ENCODE assay signal across 9 cellular contexts in genomic region chr14:24710403-24711063, GRCh38.
DNase-seq lines count a peak whose midpoint lies in the region; ATAC-seq and TF ChIP-seq lines count a peak whose summit lies in the region.
"Had no signal": no experiment of that assay in that cellular context is flagged by ENCODE, and none has a peak within 500 bp of the region (broad histone marks: within the 10 kb centered on the region; RNA-seq: fewer than 3 reads in every experiment).

No MANE protein-coding gene starts in this region.

- peak overlapping the region; percentile 95 for H2AFZ ChIP-seq in neural progenitor cell (replicated peaks)

- H3K9me3 Mint-ChIP-seq in HFFc6 (no peaks in the 10 kb centered on the region), neural progenitor cell (no peaks in the 10 kb centered on the region)
- H3K9me3 Mint-ChIP-seq: T-helper 1 cell treated with Interleukin-12 subunit alpha and Interleukin-12 subunit beta and Interleukin-4 antibody, amounts not matched to agents 30 μg/mL and 1 μg/mL, for 36 hours had no signal

- DNase-seq in D341Med (ENCODE audit: low spot score) (peak; percentile 72), HFFc6 (peak; percentile 57), NCI-H82 treated with DMSO at 0.1 percent for 48 hours (lab: John Stamatoyannopoulos, UW; ENCODE audit: unreplicated experiment) (peak; percentile 2), fibroblast of peridontal ligament (ENCODE audit: extremely low read depth) (peak; percentile 77), neural progenitor cell (ENCODE audit: low spot score) (peak; percentile 68), testis (peak; percentile 82)
- DNase-seq in activated T-cell treated with anti-CD3 and anti-CD28 coated beads, Interleukin-2, amount 50 U/mL, for 48 hours: peak; percentile 73

- ATAC-seq in HG03139 (IDR thresholded peaks at IDR 0.05; ENCODE audit: unreplicated experiment): no peak

- H3K27me3 ChIP-seq in neural progenitor cell (no peaks in the 10 kb centered on the region), testis (no peaks in the 10 kb centered on the region)

- H3K4me1 Mint-ChIP-seq in HFFc6 (ENCODE audit: low read depth): no peaks in the 10 kb centered on the region
- H3K4me1 Mint-ChIP-seq in neural progenitor cell: peaks cover 9% of the 10 kb centered on the region

- H3K4me3 Mint-ChIP-seq in HFFc6 (no peak overlapping the region), neural progenitor cell (peak overlapping the region; percentile 14)
- H3K4me3 Mint-ChIP-seq: T-helper 1 cell treated with Interleukin-12 subunit alpha and Interleukin-12 subunit beta and Interleukin-4 antibody, amounts not matched to agents 30 μg/mL and 1 μg/mL, for 36 hours had no signal

- H3K9me3 ChIP-seq in neural progenitor cell (ENCODE audit: low read depth): no peaks in the 10 kb centered on the region
- no peaks in the 10 kb centered on the region for H3K9me3 ChIP-seq in testis

- H3K27me3 Mint-ChIP-seq in HFFc6 (ENCODE audit: insufficient read depth) (peaks cover 3% of the 10 kb centered on the region), neural progenitor cell (ENCODE audit: insufficient read depth, low read depth) (peaks cover 8% of the 10 kb centered on the region)

- TF ChIP-seq CTCF in HFFc6 (IDR thresholded peaks at IDR 0.05) (peak; percentile 90), neural progenitor cell (IDR thresholded peaks at IDR 0.05) (peak; percentile 89), testis (IDR thresholded peaks at IDR 0.05) (peak; percentile 21 to 80 (median 62))

- H3K36me3 Mint-ChIP-seq in HFFc6 (ENCODE audit: low read depth): no peaks in the 10 kb centered on the region
- H3K36me3 Mint-ChIP-seq in neural progenitor cell: no peaks in the 10 kb centered on the region

- no peak overlapping the region for H3K4me2 ChIP-seq in neural progenitor cell

- H3K79me2 ChIP-seq in neural progenitor cell (ENCODE audit: low read depth): no peaks in the 10 kb centered on the region

- no peaks in the 10 kb centered on the region for H3F3A ChIP-seq in neural progenitor cell (ENCODE audit: low read depth)

- H3K4me1 ChIP-seq in neural progenitor cell (no peaks in the 10 kb centered on the region), testis (no peaks in the 10 kb centered on the region)

- H3K9ac ChIP-seq in neural progenitor cell: no peak overlapping the region

- H3K4me3 ChIP-seq in neural progenitor cell (no peak overlapping the region), testis (peak overlapping the region; percentile 25 to 49)

- H3K27ac ChIP-seq in neural progenitor cell (no peak overlapping the region), testis (no peak overlapping the region)

- 4 to 12% methylated on average over 14 of the region's 14 CpGs for WGBS in testis, 2 donors

- intact Hi-C loops in testis (cut with DNase I; ENCODE audit: low total_unique reads): no loop called here

- no peak for TF ChIP-seq POLR2A in testis (IDR thresholded peaks at IDR 0.05)

- H4K20me1 ChIP-seq in neural progenitor cell (ENCODE audit: low read depth): no peaks in the 10 kb centered on the region

- H3K36me3 ChIP-seq in neural progenitor cell (no peaks in the 10 kb centered on the region), testis (ENCODE audit: low read depth, missing control alignments) (no peaks in the 10 kb centered on the region)

- no peak overlapping the region for H3K27ac Mint-ChIP-seq in HFFc6
- H3K27ac Mint-ChIP-seq in neural progenitor cell: no peak overlapping the region
- H3K27ac Mint-ChIP-seq: T-helper 1 cell treated with Interleukin-12 subunit alpha and Interleukin-12 subunit beta and Interleukin-4 antibody, amounts not matched to agents 30 μg/mL and 1 μg/mL, for 36 hours had no signal

Comparison
In these comparisons a context has a peak if more than half of its experiments do, and no peak if none do; other contexts are left out.
1. DNase-seq: peak in every context shown above with its lines; median percentile 82 in testis; 77 in fibroblast of peridontal ligament; 73 in activated T-cell treated with anti-CD3 and anti-CD28 coated beads, Interleukin-2, amount 50 U/mL, for 48 hours; 72 in D341Med; 68 in neural progenitor cell; 57 in HFFc6; 2 in NCI-H82 treated with DMSO at 0.1 percent for 48 hours.